In the genomic region with DNA sequence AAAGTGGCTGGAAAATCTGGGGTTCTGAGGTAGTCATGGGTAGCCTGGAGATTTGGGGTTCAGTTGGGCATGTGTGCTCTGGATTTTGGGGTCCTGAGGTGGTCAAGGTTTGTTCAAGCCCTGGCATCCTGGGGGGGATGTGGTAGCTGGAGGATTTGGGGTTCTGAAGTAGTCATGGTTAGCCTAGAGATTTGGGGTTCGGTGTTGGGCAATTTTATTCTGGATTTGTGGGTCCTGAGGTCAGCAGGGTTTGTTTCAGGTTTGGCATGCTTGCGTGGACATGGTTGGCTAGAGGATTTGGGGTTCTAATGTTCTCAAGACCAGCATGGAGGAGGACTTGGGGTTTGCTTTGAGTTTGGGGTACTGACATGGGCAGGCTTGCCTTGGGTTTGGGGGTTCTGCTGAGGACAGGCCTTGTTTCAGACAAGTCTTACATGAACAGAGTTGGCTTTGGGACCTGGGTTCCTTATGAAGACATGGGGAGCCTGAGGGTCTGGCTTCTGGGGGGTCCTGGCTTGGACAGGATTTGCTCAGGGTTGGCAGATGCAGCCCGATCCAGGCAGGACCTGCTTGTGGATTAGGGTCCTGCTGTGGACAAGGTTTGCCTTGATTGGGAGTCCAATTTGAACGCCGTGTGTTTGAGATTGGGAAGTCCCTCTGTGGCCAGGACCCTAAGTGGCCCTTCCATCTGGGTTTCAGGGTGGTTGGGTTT, we compare ENCODE assay signal across 2 cellular contexts.
TF ChIP-seq lines count a peak whose summit lies in the region.

No MANE protein-coding gene starts in this region.

TF ChIP-seq in HEK293, 187 proteins besides CTCF, POLR2A, EP300 and RAD21:
- TF ChIP-seq ZNF76 (tag by site-specific recombination; IDR thresholded peaks at IDR 0.05; ENCODE audit: borderline replicate concordance, low read depth) (no peak), ZNF157 (tag by site-specific recombination; IDR thresholded peaks at IDR 0.05) (no peak)
- TF ChIP-seq, protein P1, sequence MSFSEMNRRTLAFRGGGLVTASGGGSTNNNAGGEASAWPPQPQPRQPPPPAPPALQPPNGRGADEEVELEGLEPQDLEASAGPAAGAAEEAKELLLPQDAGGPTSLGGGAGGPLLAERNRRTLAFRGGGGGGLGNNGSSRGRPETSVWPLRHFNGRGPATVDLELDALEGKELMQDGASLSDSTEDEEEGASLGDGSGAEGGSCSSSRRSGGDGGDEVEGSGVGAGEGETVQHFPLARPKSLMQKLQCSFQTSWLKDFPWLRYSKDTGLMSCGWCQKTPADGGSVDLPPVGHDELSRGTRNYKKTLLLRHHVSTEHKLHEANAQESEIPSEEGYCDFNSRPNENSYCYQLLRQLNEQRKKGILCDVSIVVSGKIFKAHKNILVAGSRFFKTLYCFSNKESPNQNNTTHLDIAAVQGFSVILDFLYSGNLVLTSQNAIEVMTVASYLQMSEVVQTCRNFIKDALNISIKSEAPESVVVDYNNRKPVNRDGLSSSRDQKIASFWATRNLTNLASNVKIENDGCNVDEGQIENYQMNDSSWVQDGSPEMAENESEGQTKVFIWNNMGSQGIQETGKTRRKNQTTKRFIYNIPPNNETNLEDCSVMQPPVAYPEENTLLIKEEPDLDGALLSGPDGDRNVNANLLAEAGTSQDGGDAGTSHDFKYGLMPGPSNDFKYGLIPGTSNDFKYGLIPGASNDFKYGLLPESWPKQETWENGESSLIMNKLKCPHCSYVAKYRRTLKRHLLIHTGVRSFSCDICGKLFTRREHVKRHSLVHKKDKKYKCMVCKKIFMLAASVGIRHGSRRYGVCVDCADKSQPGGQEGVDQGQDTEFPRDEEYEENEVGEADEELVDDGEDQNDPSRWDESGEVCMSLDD (tag by site-specific recombination; IDR thresholded peaks at IDR 0.05), result peak; percentile 93
TF ChIP-seq in HEK293: peak in this region for 1.

TF ChIP-seq in H1, 55 proteins besides CTCF, POLR2A, EP300 and RAD21:
- TF ChIP-seq SIRT6 (IDR thresholded peaks at IDR 0.05; ENCODE audit: low read length), result no peak
- TF ChIP-seq JUN (IDR thresholded peaks at IDR 0.05; ENCODE audit: low read depth, low read length), result no peak
- no peak for TF ChIP-seq JUND (IDR thresholded peaks at IDR 0.05; ENCODE audit: low read length)
- no peak for TF ChIP-seq BCL11A (IDR thresholded peaks at IDR 0.05; ENCODE audit: low read depth in 2 of 2, low read length in 2 of 2)
- TF ChIP-seq TAF1 (IDR thresholded peaks at IDR 0.05; ENCODE audit: low read depth, low read length), result no peak
- no peak for TF ChIP-seq BACH1 (IDR thresholded peaks at IDR 0.05; ENCODE audit: low read length)
- TF ChIP-seq TAF7 (optimal IDR thresholded peaks at IDR 0.05; ENCODE audit: borderline replicate concordance, low read depth, low read length), result no peak
- no peak for TF ChIP-seq ASH2L (IDR thresholded peaks at IDR 0.05; ENCODE audit: low read length)
